Comparison of ENCODE assay signal across 8 cellular contexts in genomic region chr5:74903165-74903787, GRCh38. TPM values are rescaled to one million over a fixed set of nuclear protein-coding genes. Genes with fewer than 3 reads are reported as not detected.
A peak's percentile ranks its signal among the peaks of the same experiment; 100 is the strongest.
DNase-seq lines count a peak whose midpoint lies in the region; ATAC-seq and TF ChIP-seq lines count a peak whose summit lies in the region.

No MANE protein-coding gene starts in this region.

- ATAC-seq in HG03025 (IDR thresholded peaks at IDR 0.05; ENCODE audit: low FRiP score, unreplicated experiment): no peak

- H3K4ac ChIP-seq in trophoblast cell (ENCODE audit: low read depth, low read length): no peak overlapping the region

- no peak overlapping the region for H2AK5ac ChIP-seq in trophoblast cell (ENCODE audit: low read length)

- no peak overlapping the region for H4K91ac ChIP-seq in trophoblast cell (ENCODE audit: low read depth, low read length)

- no peaks in the 10 kb centered on the region for H3K36me3 Mint-ChIP-seq in CD14-positive monocyte

- CTCF ChIA-PET in SK-N-SH (lab: Yijun Ruan, JAX): no interaction called here

- H3K27ac ChIP-seq in SK-N-SH (ENCODE audit: low read depth in 2 of 2, low read length in 1 of 2) (no peak overlapping the region), esophagus squamous epithelium (no peak overlapping the region), trophoblast cell (ENCODE audit: low read depth, low read length) (no peak overlapping the region), esophagus muscularis mucosa (replicated peaks in 1 of 4) (no peak overlapping the region)

- no peak overlapping the region for H3K4me3 Mint-ChIP-seq in CD14-positive monocyte

- H3K23ac ChIP-seq in trophoblast cell (ENCODE audit: low read length): no peak overlapping the region

- no peaks in the 10 kb centered on the region for H3K9me2 ChIP-seq in SK-N-SH

- no peaks in the 10 kb centered on the region for H3K79me1 ChIP-seq in trophoblast cell (ENCODE audit: low read length)

- H3K4me2 ChIP-seq in SK-N-SH (no peak overlapping the region), trophoblast cell (ENCODE audit: low read length) (no peak overlapping the region)

- H3K9ac ChIP-seq in SK-N-SH (no peak overlapping the region), trophoblast cell (ENCODE audit: low read length) (no peak overlapping the region)

- no peak overlapping the region for H4K12ac ChIP-seq in trophoblast cell (ENCODE audit: low read depth, low read length)

- H3K4me1 Mint-ChIP-seq in CD14-positive monocyte: no peaks in the 10 kb centered on the region

- peaks cover 0 to 7% (median 1%) of the 10 kb centered on the region in 7 donors for H3K9me3 Mint-ChIP-seq in CD14-positive monocyte

- H3K14ac ChIP-seq in trophoblast cell (ENCODE audit: low read length): no peak overlapping the region

- H3K27ac Mint-ChIP-seq in CD14-positive monocyte: no peak overlapping the region

- H3K36me3 ChIP-seq in SK-N-SH (replicated peaks in 1 of 2; ENCODE audit: control insufficient read depth in 1 of 2, insufficient read depth in 2 of 2, low read length in 1 of 2): no peaks in the 10 kb centered on the region
- no peaks in the 10 kb centered on the region for H3K36me3 ChIP-seq in esophagus squamous epithelium
- no peaks in the 10 kb centered on the region for H3K36me3 ChIP-seq in trophoblast cell (ENCODE audit: control insufficient read depth in 1 of 2, insufficient read depth in 2 of 2, low read length in 2 of 2)
- no peaks in the 10 kb centered on the region for H3K36me3 ChIP-seq in esophagus muscularis mucosa

- DNase-seq in CD14-positive monocyte (ENCODE audit: low spot score) (no peak), GM20000 (ENCODE audit: low spot score) (no peak), SK-N-SH (peak; percentile 30), esophagus squamous epithelium (lab: John Stamatoyannopoulos, UW) (no peak), trophoblast cell (peak; percentile 63 to 89), esophagus muscularis mucosa (ENCODE audit: extremely low spot score) (no peak), inferior parietal cortex (ENCODE audit: extremely low spot score) (no peak)

- TF ChIP-seq EP300 in SK-N-SH (IDR thresholded peaks at IDR 0.05; ENCODE audit: borderline replicate concordance in 1 of 2, low read depth in 1 of 2, low read length in 1 of 2): no peak
- no peak for TF ChIP-seq EP300 in esophagus muscularis mucosa (IDR thresholded peaks at IDR 0.05)

- H3K9me3 ChIP-seq in SK-N-SH (no peaks in the 10 kb centered on the region), esophagus squamous epithelium (no peaks in the 10 kb centered on the region), trophoblast cell (ENCODE audit: insufficient read depth, low read depth, low read length) (peaks cover under 1% of the 10 kb centered on the region), esophagus muscularis mucosa (no peaks in the 10 kb centered on the region)

- H3K27me3 ChIP-seq in SK-N-SH (ENCODE audit: insufficient read depth): no peaks in the 10 kb centered on the region
- no peaks in the 10 kb centered on the region for H3K27me3 ChIP-seq in esophagus squamous epithelium
- no peaks in the 10 kb centered on the region for H3K27me3 ChIP-seq in trophoblast cell (ENCODE audit: insufficient read depth, low read length)
- H3K27me3 ChIP-seq in esophagus muscularis mucosa: no peaks in the 10 kb centered on the region

- H4K20me1 ChIP-seq in SK-N-SH (ENCODE audit: insufficient read depth): no peaks in the 10 kb centered on the region

- peaks cover 0 to 4% (median 2%) of the 10 kb centered on the region in 3 donors for H3K27me3 Mint-ChIP-seq in CD14-positive monocyte (ENCODE audit: low read depth in 3 of 3)

- H3F3A ChIP-seq in SK-N-SH (replicated peaks; ENCODE audit: insufficient read depth): no peaks in the 10 kb centered on the region

- TF ChIP-seq RAD21 in SK-N-SH (IDR thresholded peaks at IDR 0.05; ENCODE audit: low read length): peak; percentile 53

- no peak overlapping the region for H4K8ac ChIP-seq in trophoblast cell (ENCODE audit: low read depth, low read length)

- H3K4me3 ChIP-seq in SK-N-SH (ENCODE audit: low read depth in 2 of 2, low read length in 1 of 2): no peak overlapping the region; a peak in 1 of 4 replicates
- H3K4me3 ChIP-seq in esophagus squamous epithelium: no peak overlapping the region
- no peak overlapping the region for H3K4me3 ChIP-seq in trophoblast cell (ENCODE audit: low read depth, low read length)
- no peak overlapping the region for H3K4me3 ChIP-seq in esophagus muscularis mucosa

- no peak overlapping the region for H2BK5ac ChIP-seq in trophoblast cell (ENCODE audit: low read depth, low read length, poor library complexity)

- H3K79me2 ChIP-seq in SK-N-SH (ENCODE audit: insufficient read depth): no peaks in the 10 kb centered on the region
- no peaks in the 10 kb centered on the region for H3K79me2 ChIP-seq in trophoblast cell (ENCODE audit: control insufficient read depth, insufficient read depth, low read length, poor library complexity)

- intact Hi-C loops in CD14-positive monocyte (cut with micrococcal nuclease) (no loop called here), esophagus squamous epithelium (cut with DNase I) (loop anchor here (10.0 kb wide), 1 partner anchor 228 kb away; no protein-coding TSS in a partner anchor), esophagus muscularis mucosa (cut with DNase I) (no loop called here)

- POLR2A ChIA-PET in SK-N-SH (lab: Yijun Ruan, JAX): no interaction called here

- H3K18ac ChIP-seq in trophoblast cell (ENCODE audit: low read length): no peak overlapping the region

- H3K4me1 ChIP-seq in SK-N-SH (ENCODE audit: control insufficient read depth in 1 of 2, insufficient read depth in 2 of 2, low read depth in 1 of 2, low read length in 1 of 2) (no peaks in the 10 kb centered on the region), esophagus squamous epithelium (no peaks in the 10 kb centered on the region), trophoblast cell (ENCODE audit: control insufficient read depth in 1 of 2, insufficient read depth in 2 of 2, low read length in 2 of 2) (peaks cover 0 to 2% of the 10 kb centered on the region in 2 experiments), esophagus muscularis mucosa (no peaks in the 10 kb centered on the region)

- no peak overlapping the region for H2BK120ac ChIP-seq in trophoblast cell (ENCODE audit: insufficient read depth, low read length, poor library complexity)

- H2AFZ ChIP-seq in SK-N-SH (ENCODE audit: low read depth) (no peak overlapping the region), trophoblast cell (ENCODE audit: insufficient read depth, low read length, poor library complexity) (no peak overlapping the region)

- 52% methylated on average over 4 of the region's 4 CpGs for WGBS in SK-N-SH (ENCODE audit: low lambda C conversion rate)
- WGBS in esophagus squamous epithelium, 2 donors: 9 to 30% methylated on average over 4 of the region's 4 CpGs
- no CpG with 5 or more reads among the region's 4 CpGs for WGBS in trophoblast cell (ENCODE audit: extremely low coverage, insufficient coverage, insufficient read length)
- WGBS in esophagus muscularis mucosa: 36% methylated on average over 4 of the region's 4 CpGs

- TF ChIP-seq POLR2A in esophagus squamous epithelium (IDR thresholded peaks at IDR 0.05) (no peak), esophagus muscularis mucosa (IDR thresholded peaks at IDR 0.05; ENCODE audit: low read depth) (no peak)

- no peak overlapping the region for H2BK12ac ChIP-seq in trophoblast cell (ENCODE audit: low read length)

- TF ChIP-seq CTCF in CD14-positive monocyte (IDR thresholded peaks at IDR 0.05) (peak; percentile 40), GM20000 (IDR thresholded peaks at IDR 0.05; ENCODE audit: extremely low read depth, missing control alignments) (peak; percentile 42), SK-N-SH (IDR thresholded peaks at IDR 0.05) (peak; percentile 43), esophagus squamous epithelium (IDR thresholded peaks at IDR 0.05) (peak in 5 of 6 experiments; percentile 37 to 75 (median 57)), esophagus muscularis mucosa (IDR thresholded peaks at IDR 0.05) (no peak)

TF ChIP-seq in SK-N-SH, 30 proteins besides CTCF, POLR2A, EP300 and RAD21:
- TF ChIP-seq GABPA (IDR thresholded peaks at IDR 0.05; ENCODE audit: low read depth) (no peak), PBX3 (IDR thresholded peaks at IDR 0.05) (no peak), RFX5 (IDR thresholded peaks at IDR 0.05; ENCODE audit: low read length) (peak; percentile 80), SMC3 (IDR thresholded peaks at IDR 0.05; ENCODE audit: low read depth, low read length) (peak; percentile 23), NFIC (IDR thresholded peaks at IDR 0.05; ENCODE audit: borderline replicate concordance) (no peak), ELF1 (IDR thresholded peaks at IDR 0.05) (no peak)

RNA-seq across cellular contexts. Expression of gene FAM169A, which starts 37.1 kb away (rescaled TPM):
- not detected for polyA plus RNA-seq in CD14-positive monocyte
- polyA plus RNA-seq in SK-N-SH (2012; rRNA removed): 2.6 and 3.3 TPM in 2 replicates
- polyA plus RNA-seq in SK-N-SH (2012; cell fraction: cytosol; rRNA removed): 3.1 and 3.7 TPM in 2 replicates
- polyA plus RNA-seq in SK-N-SH (2012; cell fraction: nucleus; rRNA removed): 2.0 and 4.8 TPM in 2 replicates
- 1 to 10 TPM in 3 of 4 donors, under 1 TPM in 1; 0.30 to 5.8 (median 3.1) TPM for total RNA-seq in esophagus squamous epithelium
- polyA plus RNA-seq in trophoblast cell (2013): 22.4 and 22.6 TPM in 2 replicates
- total RNA-seq in esophagus muscularis mucosa: 1 to 10 TPM in 3 of 4 donors, under 1 TPM in 1; 0.80 to 2.1 (median 1.3) TPM

Comparison
In these comparisons a context has a peak if more than half of its experiments do, and no peak if none do; other contexts are left out.
1. DNase-seq: peak in SK-N-SH (single experiment) and trophoblast cell (2 of 2); none in CD14-positive monocyte (single experiment), GM20000 (single experiment), esophagus squamous epithelium (single experiment), esophagus muscularis mucosa (single experiment) and inferior parietal cortex (single experiment).
2. CTCF ChIP-seq: peak in CD14-positive monocyte (single experiment), GM20000 (single experiment), SK-N-SH (single experiment) and esophagus squamous epithelium (5 of 6); none in esophagus muscularis mucosa (0 of 3).